ENCODE assay signal across 26 cellular contexts in the genomic region with DNA sequence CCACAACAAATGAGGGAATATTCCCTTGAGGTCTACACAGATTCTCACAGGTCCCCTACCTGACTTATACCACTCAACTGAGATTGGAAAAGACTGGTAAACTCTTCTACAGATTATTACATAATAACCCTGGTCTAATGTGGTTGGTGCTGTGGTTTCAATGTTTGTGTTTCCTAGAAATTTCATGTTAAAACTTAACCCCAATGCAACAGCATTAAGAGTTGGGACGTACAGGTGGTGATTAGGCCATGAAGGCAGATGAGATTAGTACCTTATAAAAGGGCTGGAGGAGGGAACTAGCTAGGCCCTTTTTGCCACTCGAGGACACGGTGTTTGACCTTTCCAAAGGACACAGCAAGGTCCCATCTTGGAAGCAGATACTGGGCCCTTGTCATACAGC.
"Had no signal": no experiment of that assay in that cellular context is flagged by ENCODE, and none has a peak within 500 bp of the region (broad histone marks: within the 10 kb centered on the region; RNA-seq: fewer than 3 reads in every experiment).

No MANE protein-coding gene starts in this region.

- H3K27ac ChIP-seq: stomach, suprapubic skin, testis, thoracic aorta, thyroid gland, tibial artery, tibial nerve, transverse colon, upper lobe of left lung, upper lobe of right lung, uterus, vagina had no signal

- H3K4me3 ChIP-seq: stomach, suprapubic skin, testis, thoracic aorta, thyroid gland, tibial artery, tibial nerve, transverse colon, upper lobe of left lung, upper lobe of right lung, uterus, vagina had no signal

- H3K36me3 ChIP-seq: stomach, suprapubic skin, thoracic aorta, thyroid gland, tibial artery, tibial nerve, transverse colon, upper lobe of left lung, upper lobe of right lung, uterus, vagina had no signal

- ATAC-seq: stimulated activated effector memory CD8-positive, alpha-beta T cell treated with anti-CD3 and anti-CD28 coated beads, Interleukin-12 subunit alpha, Interleukin-12 subunit beta, amount 100 ng/mL, for 72 hours; stimulated activated memory B cell treated with anti-CD40 and anti-IgM and Interleukin-4, amounts not matched to agents 10 μg/mL and 1 μg/mL and 100 μg/mL, for 72 hours; stimulated activated naive B cell treated with anti-CD40 and anti-IgM and Interleukin-4, amounts not matched to agents 10 μg/mL and 1 μg/mL and 100 μg/mL, for 72 hours; stimulated activated naive CD8-positive, alpha-beta T cell treated with anti-CD3 and anti-CD28 coated beads, Interleukin-15, amount 100 ng/mL, for 72 hours; stimulated activated naive CD8-positive, alpha-beta T cell treated with anti-CD3 and anti-CD28 coated beads, Interleukin-15, Interleukin-2, amounts not matched to agents 100 U/mL and 50 U/mL, for 24 hours; upper lobe of right lung had no signal

- H3K9me3 ChIP-seq: stomach, suprapubic skin, testis, thoracic aorta, thyroid gland, tibial artery, tibial nerve, transverse colon, upper lobe of left lung, upper lobe of right lung, uterus, vagina had no signal

- H3K27me3 ChIP-seq: stomach, suprapubic skin, testis, thyroid gland, tibial artery, tibial nerve, transverse colon, upper lobe of left lung, upper lobe of right lung, uterus, vagina had no signal

- DNase-seq: stimulated activated CD4-positive, alpha-beta T cell treated with anti-CD3 and anti-CD28 coated beads, Interleukin-2, amount 100 ng/mL, for 48 hours; stimulated activated CD4-positive, alpha-beta T cell treated with anti-CD3 and anti-CD28 coated beads, Interleukin-4, amount 100 ng/mL, for 1 hour; stimulated activated CD4-positive, alpha-beta T cell treated with anti-CD3 and anti-CD28 coated beads, Interleukin-4, amount 100 ng/mL, for 24 hours; stimulated activated CD4-positive, alpha-beta T cell treated with anti-CD3 and anti-CD28 coated beads, Interleukin-4, amount 100 ng/mL, for 4 hours; stimulated activated CD8-positive, alpha-beta memory T cell treated with anti-CD3 and anti-CD28 coated beads, Interleukin-4, amount 100 ng/mL, for 48 hours; stimulated activated naive B cell treated with anti-CD40 and anti-IgM and Interleukin-4, amounts not matched to agents 10 μg/mL and 1 μg/mL and 100 μg/mL, for 72 hours; stimulated activated naive CD4-positive, alpha-beta T cell; stimulated activated naive CD4-positive, alpha-beta T cell treated with Interleukin-2 at 50 U/mL for 16 hours; stimulated activated naive CD8-positive, alpha-beta T cell treated with anti-CD3 and anti-CD28 coated beads, Interleukin-15, amount 100 ng/mL, for 72 hours; stimulated activated naive CD8-positive, alpha-beta T cell treated with anti-CD3 and anti-CD28 coated beads, Interleukin-15, Interleukin-2, amounts not matched to agents 100 U/mL and 50 U/mL, for 24 hours; stomach; substantia nigra; testis; thyroid gland; tibial artery; transverse colon; trophoblast cell; upper lobe of left lung; upper lobe of right lung; uterus had no signal

- H3K4me1 ChIP-seq: stomach, suprapubic skin, testis, thyroid gland, tibial artery, tibial nerve, transverse colon, upper lobe of left lung, upper lobe of right lung, uterus, vagina had no signal
